10 cellular contexts compared by ENCODE assay signal in genomic region chr16:79845006-79845733, GRCh38.
DNase-seq lines count a peak whose midpoint lies in the region; ATAC-seq lines count a peak whose summit lies in the region.
"Had no signal": no experiment of that assay in that cellular context is flagged by ENCODE, and none has a peak within 500 bp of the region (broad histone marks: within the 10 kb centered on the region; RNA-seq: fewer than 3 reads in every experiment).

No MANE protein-coding gene starts in this region.

- H3K4me1 Mint-ChIP-seq in activated T-helper 1 cell treated with anti-CD3 and anti-CD28 coated beads, Interleukin-12 subunit alpha, Interleukin-12 subunit beta, Interleukin-2, Interleukin-4 antibody, amounts not matched to agents 30 ng/mL and 10 ng/mL and 1 ng/mL, durations not matched to agents 14 hours and 24 hours and 36 hours (ENCODE audit: low read depth): peaks cover 50% of the 10 kb centered on the region

- H3K27me3 Mint-ChIP-seq in activated T-helper 1 cell treated with anti-CD3 and anti-CD28 coated beads, Interleukin-12 subunit alpha, Interleukin-12 subunit beta, Interleukin-2, Interleukin-4 antibody, amounts not matched to agents 30 ng/mL and 10 ng/mL and 1 ng/mL, durations not matched to agents 14 hours and 24 hours and 36 hours (ENCODE audit: insufficient read depth): no peaks in the 10 kb centered on the region

- DNase-seq in activated T-helper 1 cell treated with anti-CD3 and anti-CD28 coated beads, Interleukin-12 subunit alpha, Interleukin-12 subunit beta, Interleukin-2, Interleukin-4 antibody, amounts not matched to agents 30 ng/mL and 10 ng/mL and 1 ng/mL, durations not matched to agents 14 hours and 24 hours and 36 hours (ENCODE audit: low spot score): no peak
- no peak for DNase-seq in OCI-M1 (lab: John Stamatoyannopoulos, UW)
- no peak for DNase-seq in SKM-1 treated with dmso at 0.1 percent for 144 hours (lab: John Stamatoyannopoulos, UW; ENCODE audit: unreplicated experiment)
- DNase-seq in middle frontal gyrus (ENCODE audit: extremely low spot score, low spot score): no peak
- no peak for DNase-seq in posterior vena cava (ENCODE audit: low spot score)
- DNase-seq: lower lobe of right lung, NCI-H1092 had no signal

- H3K36me3 Mint-ChIP-seq in activated T-helper 1 cell treated with anti-CD3 and anti-CD28 coated beads, Interleukin-12 subunit alpha, Interleukin-12 subunit beta, Interleukin-2, Interleukin-4 antibody, amounts not matched to agents 30 ng/mL and 10 ng/mL and 1 ng/mL, durations not matched to agents 14 hours and 24 hours and 36 hours (ENCODE audit: low read depth): peaks cover 3% of the 10 kb centered on the region

- H3K9me3 Mint-ChIP-seq in activated T-helper 1 cell treated with anti-CD3 and anti-CD28 coated beads, Interleukin-12 subunit alpha, Interleukin-12 subunit beta, Interleukin-2, Interleukin-4 antibody, amounts not matched to agents 30 ng/mL and 10 ng/mL and 1 ng/mL, durations not matched to agents 14 hours and 24 hours and 36 hours: peaks cover 12% of the 10 kb centered on the region

- peak overlapping the region; percentile 81 for H3K27ac Mint-ChIP-seq in activated T-helper 1 cell treated with anti-CD3 and anti-CD28 coated beads, Interleukin-12 subunit alpha, Interleukin-12 subunit beta, Interleukin-2, Interleukin-4 antibody, amounts not matched to agents 30 ng/mL and 10 ng/mL and 1 ng/mL, durations not matched to agents 14 hours and 24 hours and 36 hours

- ATAC-seq in GM18858 (IDR thresholded peaks at IDR 0.05; ENCODE audit: unreplicated experiment): peak; percentile 86
- peak; percentile 72 for ATAC-seq in GM21381 (IDR thresholded peaks at IDR 0.05; ENCODE audit: unreplicated experiment)
- peak; percentile 88 for ATAC-seq in HG03064 (IDR thresholded peaks at IDR 0.05; ENCODE audit: low read depth, unreplicated experiment)
- ATAC-seq: lower lobe of right lung had no signal

- intact Hi-C loops in activated T-helper 1 cell treated with anti-CD3 and anti-CD28 coated beads, Interleukin-12 subunit alpha, Interleukin-12 subunit beta, Interleukin-2, Interleukin-4 antibody, amounts not matched to agents 30 ng/mL and 10 ng/mL and 1 ng/mL, durations not matched to agents 14 hours and 24 hours and 36 hours (cut with micrococcal nuclease): no loop called here
- intact Hi-C loops in posterior vena cava (cut with DNase I): no loop called here

- peak overlapping the region; percentile 68 for H3K4me3 Mint-ChIP-seq in activated T-helper 1 cell treated with anti-CD3 and anti-CD28 coated beads, Interleukin-12 subunit alpha, Interleukin-12 subunit beta, Interleukin-2, Interleukin-4 antibody, amounts not matched to agents 30 ng/mL and 10 ng/mL and 1 ng/mL, durations not matched to agents 14 hours and 24 hours and 36 hours
